In genomic region chr3:177776656-177777055, GRCh38 we compare ENCODE assay signal across 11 cellular contexts.
DNase-seq lines count a peak whose midpoint lies in the region; ATAC-seq and TF ChIP-seq lines count a peak whose summit lies in the region.
"Had no signal": no experiment of that assay in that cellular context is flagged by ENCODE, and none has a peak within 500 bp of the region (broad histone marks: within the 10 kb centered on the region; RNA-seq: fewer than 3 reads in every experiment).

No MANE protein-coding gene starts in this region.

- H3K36me3 ChIP-seq in ACC112 (ENCODE audit: insufficient read depth, low read length), result no peaks in the 10 kb centered on the region
- H3K36me3 ChIP-seq in HEK293 (ENCODE audit: control insufficient read depth in 2 of 2, insufficient read depth in 1 of 2, low read length in 2 of 2), result no peaks in the 10 kb centered on the region
- H3K36me3 ChIP-seq in hepatocyte (replicated peaks; ENCODE audit: insufficient read depth, low read depth), result no peaks in the 10 kb centered on the region

- peak; percentile 56 for ATAC-seq in SK-N-SH treated with all-trans-retinoic acid at 6 μM for 48 hours
- ATAC-seq in HG03457 (IDR thresholded peaks at IDR 0.05; ENCODE audit: unreplicated experiment), result no peak

- peaks cover 31% of the 10 kb centered on the region for H3K4me1 ChIP-seq in ACC112 (ENCODE audit: control insufficient read depth, insufficient read depth, low read length, unreplicated experiment)
- no peaks in the 10 kb centered on the region; the same call in 1 of the 2 replicates for H3K4me1 ChIP-seq in HEK293 (ENCODE audit: control insufficient read depth, insufficient read depth, low read length)
- no peaks in the 10 kb centered on the region for H3K4me1 ChIP-seq in hepatocyte (ENCODE audit: insufficient read depth)

- H3K27ac ChIP-seq in ACC112 (ENCODE audit: low read depth, low read length) (peak overlapping the region; percentile 24), HEK293 (ENCODE audit: extremely low read depth, low read depth, low read length) (no peak overlapping the region), hepatocyte (peak overlapping the region; percentile 2)

- peak overlapping the region; percentile 27 for H2AFZ ChIP-seq in ACC112 (ENCODE audit: low read length, unreplicated experiment)
- no peak overlapping the region for H2AFZ ChIP-seq in hepatocyte

- H3K4me2 ChIP-seq in hepatocyte, result no peak overlapping the region

- 56% methylated on average over 4 of the region's 4 CpGs for WGBS in hepatocyte (ENCODE audit: low lambda C conversion rate, missing lambda C conversion rate)

- TF ChIP-seq CTCF in HEK293 (tag by site-specific recombination; IDR thresholded peaks at IDR 0.05) (no peak), hepatocyte (IDR thresholded peaks at IDR 0.05; ENCODE audit: poor library complexity) (no peak), endothelial cell (IDR thresholded peaks at IDR 0.05; ENCODE audit: unreplicated experiment) (no peak)

- CTCF ChIA-PET in HEK293 (lab: Yijun Ruan, JAX), result no interaction called here

- no peaks in the 10 kb centered on the region for H4K20me1 ChIP-seq in hepatocyte (ENCODE audit: insufficient read depth, poor library complexity, severe bottlenecking)

- no peak overlapping the region for H3K4me3 Mint-ChIP-seq in endothelial cell (ENCODE audit: unreplicated experiment)

- H3K27me3 ChIP-seq in ACC112 (ENCODE audit: insufficient read depth, low read length) (no peaks in the 10 kb centered on the region), hepatocyte (no peaks in the 10 kb centered on the region)

- H3K9me3 ChIP-seq in HEK293 (ENCODE audit: control insufficient read depth, insufficient read depth, low read depth, low read length), result no peaks in the 10 kb centered on the region
- H3K9me3 ChIP-seq in hepatocyte (ENCODE audit: low read depth), result no peaks in the 10 kb centered on the region

- no peaks in the 10 kb centered on the region for H3K36me3 Mint-ChIP-seq in endothelial cell (ENCODE audit: low read depth, unreplicated experiment)

- no peaks in the 10 kb centered on the region for H3K79me2 ChIP-seq in ACC112 (ENCODE audit: control insufficient read depth, insufficient read depth, low read length, unreplicated experiment)
- no peaks in the 10 kb centered on the region for H3K79me2 ChIP-seq in hepatocyte

- peaks cover 3% of the 10 kb centered on the region for H3K27me3 Mint-ChIP-seq in endothelial cell (ENCODE audit: unreplicated experiment)

- no peak overlapping the region for H3K4me3 ChIP-seq in ACC112 (ENCODE audit: low read depth, low read length)
- H3K4me3 ChIP-seq in HEK293 (ENCODE audit: low read depth, low read length), result no peak overlapping the region
- H3K4me3 ChIP-seq in hepatocyte, result no peak overlapping the region

- no peaks in the 10 kb centered on the region for H3K9me2 ChIP-seq in hepatocyte (replicated peaks; ENCODE audit: insufficient read depth)

- POLR2A ChIA-PET in HEK293 (lab: Yijun Ruan, JAX), result no interaction called here

- H3K9me3 Mint-ChIP-seq in endothelial cell (ENCODE audit: unreplicated experiment), result no peaks in the 10 kb centered on the region

- DNase-seq in hepatocyte (ENCODE audit: low spot score) (peak; percentile 39), endothelial cell (ENCODE audit: low spot score) (no peak), cortex of kidney (lab: John Stamatoyannopoulos, UW) (no peak)
- DNase-seq in effector CD4-positive, alpha-beta T cell, result no peak
- DNase-seq: activated gamma-delta T cell, C1 segment of cervical spinal cord, NCI-H2171 treated with DMSO at 0.1 percent for 48 hours had no signal

- peaks cover 9% of the 10 kb centered on the region for H3K4me1 Mint-ChIP-seq in endothelial cell (ENCODE audit: unreplicated experiment)

- no peak overlapping the region for H3K27ac Mint-ChIP-seq in endothelial cell (ENCODE audit: unreplicated experiment)

TF ChIP-seq in HEK293, 187 proteins besides CTCF, POLR2A, EP300 and RAD21:
- TF ChIP-seq ZNF138 (tag by site-specific recombination; IDR thresholded peaks at IDR 0.05; ENCODE audit: borderline replicate concordance) (no peak), ZNF335 (tag by site-specific recombination; conservative IDR thresholded peaks at IDR 0.05) (no peak), ZNF416 (tag by site-specific recombination; IDR thresholded peaks at IDR 0.05) (no peak), GLIS1 (tag by site-specific recombination; IDR thresholded peaks at IDR 0.05) (0 out of 2 replicates have a peak, but pooled peaks have one; percentile 13), ZNF211 (tag by site-specific recombination; IDR thresholded peaks at IDR 0.05; ENCODE audit: low read depth) (no peak), KLF7 (tag by site-specific recombination; IDR thresholded peaks at IDR 0.05; ENCODE audit: borderline replicate concordance) (no peak), ZNF391 (tag by site-specific recombination; IDR thresholded peaks at IDR 0.05; ENCODE audit: borderline replicate concordance, low read depth) (no peak), ZBTB6 (tag by site-specific recombination; IDR thresholded peaks at IDR 0.05) (no peak)

TF ChIP-seq in SK-N-SH treated with all-trans-retinoic acid at 6 μM for 48 hours, 23 proteins besides CTCF, POLR2A, EP300 and RAD21:
- TF ChIP-seq CSRNP3 (CRISPR knock-in tag; IDR thresholded peaks at IDR 0.05) (no peak), ISL1 (CRISPR knock-in tag; IDR thresholded peaks at IDR 0.05) (peak; percentile 16; the same call in 1 of the 2 replicates), ESRRG (CRISPR knock-in tag; IDR thresholded peaks at IDR 0.05) (no peak)
